Comparison of ENCODE assay signal across 26 cellular contexts in the genomic region with DNA sequence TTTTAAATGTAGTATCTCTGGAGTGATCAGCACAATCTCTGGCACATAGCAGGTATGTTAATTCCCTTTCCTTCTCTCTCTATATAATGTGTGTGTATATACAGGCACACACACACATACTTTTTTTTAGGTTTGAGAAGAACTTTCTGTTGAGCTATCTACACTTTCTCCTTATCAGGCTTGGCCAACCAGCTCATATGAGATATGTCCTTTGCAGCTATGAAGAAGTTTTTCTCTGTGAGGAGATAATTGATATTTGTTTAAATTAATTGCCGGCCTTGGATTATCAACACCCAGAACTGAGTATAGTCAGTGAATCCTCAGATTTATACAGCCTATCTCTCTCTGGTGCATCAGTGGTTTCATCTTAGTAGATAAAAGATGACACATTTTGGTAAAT.
"Had no signal": no experiment of that assay in that cellular context is flagged by ENCODE, and none has a peak within 500 bp of the region (broad histone marks: within the 10 kb centered on the region; RNA-seq: fewer than 3 reads in every experiment).

No MANE protein-coding gene starts in this region.

- H3K27me3 ChIP-seq: breast epithelium, MG63 had no signal

- H3K27ac ChIP-seq: breast epithelium, KMS-11 had no signal

- H3K4me1 ChIP-seq: breast epithelium had no signal

- DNase-seq: activated CD4-positive, alpha-beta T cell treated with anti-CD3 and anti-CD28 coated beads for 48 hours; activated CD4-positive, alpha-beta T cell treated with anti-CD3 and anti-CD28 coated beads, Interleukin-2, amount 50 U/mL, for 4 hours; activated CD8-positive, alpha-beta memory T cell treated with anti-CD3 and anti-CD28 coated beads, Interleukin-2, amount 50 U/mL, for 48 hours; activated CD8-positive, alpha-beta T cell treated with anti-CD3 and anti-CD28 coated beads, Interleukin-2, amount 10 ng/mL, durations not matched to agents 7 days and 5 days; activated effector memory CD4-positive, alpha-beta T cell treated with Interleukin-2 at 50 U/mL for 16 hours; activated naive CD4-positive, alpha-beta T cell; activated T-cell treated with anti-CD3 and anti-CD28 coated beads, Interleukin-2, amount 50 U/mL, for 1 hour; aorta; caudate nucleus; MG63; NCI-H1092 treated with DMSO at 0.1 percent for 48 hours; NCI-H1417 treated with DMSO at 0.1 percent for 48 hours; NCI-H1694; NCI-H2029; NCI-H2107; NCI-H345; NCI-H510A treated with DMSO at 0.1 percent for 48 hours; NK-92 treated with Interleukin-12 subunit alpha and Interleukin-12 subunit beta, amount 100 ng/mL, for 24 hours; SHP77; T-helper 17 cell; T-helper 9 cell had no signal

- H3K4me2 ChIP-seq: KMS-11 had no signal

- H3K4me3 ChIP-seq: breast epithelium, MG63 had no signal

- H3K9ac ChIP-seq: KMS-11 had no signal

- ATAC-seq: activated CD4-positive, CD25-positive, alpha-beta regulatory T cell treated with anti-CD3 and anti-CD28 coated beads, Interleukin-2, amount 50 U/mL, for 24 hours; activated CD8-positive, alpha-beta T cell treated with anti-CD3 and anti-CD28 coated beads, Interleukin-2, amount 10 ng/mL, durations not matched to agents 7 days and 5 days; T-helper 17 cell had no signal

- H3K36me3 ChIP-seq: breast epithelium, MG63 had no signal

- H3K4me3 Mint-ChIP-seq: activated CD8-positive, alpha-beta T cell treated with anti-CD3 and anti-CD28 coated beads, Interleukin-2, amount 10 ng/mL, durations not matched to agents 7 days and 5 days; activated naive CD4-positive, alpha-beta T cell treated with anti-CD3 and anti-CD28 coated beads, Interleukin-2, amount 50 U/mL, for 24 hours; activated T-helper 1 cell treated with anti-CD3 and anti-CD28 coated beads, Interleukin-12 subunit alpha, Interleukin-12 subunit beta, Interleukin-2, Interleukin-4 antibody, amounts not matched to agents 30 ng/mL and 10 ng/mL and 1 ng/mL, durations not matched to agents 14 hours and 24 hours and 36 hours; T-helper 17 cell had no signal

- H3K36me3 Mint-ChIP-seq: activated naive CD4-positive, alpha-beta T cell treated with anti-CD3 and anti-CD28 coated beads, Interleukin-2, amount 50 U/mL, for 24 hours had no signal

- H3K9me3 Mint-ChIP-seq: activated naive CD4-positive, alpha-beta T cell treated with anti-CD3 and anti-CD28 coated beads, Interleukin-2, amount 50 U/mL, for 24 hours; activated T-helper 1 cell treated with anti-CD3 and anti-CD28 coated beads, Interleukin-12 subunit alpha, Interleukin-12 subunit beta, Interleukin-2, Interleukin-4 antibody, amounts not matched to agents 30 ng/mL and 10 ng/mL and 1 ng/mL, durations not matched to agents 14 hours and 24 hours and 36 hours had no signal

- H3K27me3 Mint-ChIP-seq: activated naive CD4-positive, alpha-beta T cell treated with anti-CD3 and anti-CD28 coated beads, Interleukin-2, amount 50 U/mL, for 24 hours had no signal

- H3K9me3 ChIP-seq: breast epithelium, MG63 had no signal

- H3K27ac Mint-ChIP-seq: activated CD8-positive, alpha-beta T cell treated with anti-CD3 and anti-CD28 coated beads, Interleukin-2, amount 10 ng/mL, durations not matched to agents 7 days and 5 days; activated naive CD4-positive, alpha-beta T cell treated with anti-CD3 and anti-CD28 coated beads, Interleukin-2, amount 50 U/mL, for 24 hours; activated T-helper 1 cell treated with anti-CD3 and anti-CD28 coated beads, Interleukin-12 subunit alpha, Interleukin-12 subunit beta, Interleukin-2, Interleukin-4 antibody, amounts not matched to agents 30 ng/mL and 10 ng/mL and 1 ng/mL, durations not matched to agents 14 hours and 24 hours and 36 hours; T-helper 17 cell had no signal
